Comparison of ENCODE assay signal across 26 cellular contexts in the genomic region with DNA sequence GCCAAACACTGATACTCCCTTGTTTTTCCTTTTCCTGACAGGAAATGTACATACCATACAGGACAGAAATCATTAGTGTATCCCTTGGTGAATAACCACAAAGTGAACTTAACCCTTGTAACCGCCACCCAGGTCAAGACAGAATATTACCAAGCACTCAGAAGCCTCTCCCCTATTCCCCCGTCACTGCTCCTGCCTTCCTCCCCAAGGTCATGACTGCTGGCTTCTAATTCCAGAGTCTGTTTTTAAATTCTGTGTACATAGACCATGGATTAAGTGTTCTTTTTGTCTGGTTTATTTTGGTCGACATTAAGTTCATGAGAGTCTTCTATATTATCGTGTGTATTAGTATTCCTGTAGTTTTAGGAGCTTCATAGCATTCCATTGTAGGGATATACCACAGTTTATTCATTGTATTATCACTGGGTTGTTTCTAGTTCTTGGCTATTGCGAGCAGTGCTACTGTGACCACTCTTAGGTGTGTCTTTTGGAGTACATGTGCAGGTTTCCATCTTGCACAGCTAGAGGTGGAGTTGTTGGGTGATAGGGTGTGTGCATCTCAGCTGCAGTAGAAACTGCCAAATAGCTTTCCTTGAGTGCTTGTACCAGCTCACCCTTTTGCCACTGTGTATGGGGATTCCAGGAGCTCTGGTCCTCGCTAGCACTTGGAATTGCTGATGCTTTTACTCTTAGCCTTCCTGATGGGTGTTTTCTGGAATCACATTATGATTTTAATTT. TPM values are rescaled to one million over a fixed set of nuclear protein-coding genes. Genes with fewer than 3 reads are reported as not detected.
A peak's percentile ranks its signal among the peaks of the same experiment; 100 is the strongest.
DNase-seq lines count a peak whose midpoint lies in the region; ATAC-seq, FAIRE-seq and TF ChIP-seq lines count a peak whose summit lies in the region.
"Had no signal": no experiment of that assay in that cellular context is flagged by ENCODE, and none has a peak within 500 bp of the region (broad histone marks: within the 10 kb centered on the region; RNA-seq: fewer than 3 reads in every experiment).

No MANE protein-coding gene starts in this region.

- DNase-seq in Right ventricle myocardium superior (no peak), Right ventricle myocardium inferior (ENCODE audit: missing footprints) (no peak), fibroblast of villous mesenchyme (ENCODE audit: low read depth) (peak; percentile 99), upper lobe of left lung (no peak), KG1 (lab: John Stamatoyannopoulos, UW) (no peak), frontal cortex (ENCODE audit: low spot score in 2 of 2) (no peak)
- DNase-seq: activated CD4-positive, alpha-beta T cell treated with anti-CD3 and anti-CD28 coated beads, Interleukin-2, amount 10 ng/mL, durations not matched to agents 7 days and 5 days; activated gamma-delta T cell treated with Interleukin-2 at 50 U/mL for 16 hours; cerebellar nuclear complex; effector memory CD4-positive, alpha-beta T cell; kidney; NCI-H1105 treated with DMSO at 0.1 percent for 48 hours; NCI-H2081 treated with DMSO at 0.1 percent for 48 hours; NCI-H446 treated with DMSO at 0.1 percent for 48 hours; NK-92 treated with Interleukin-12 subunit alpha and Interleukin-12 subunit beta, amount 100 ng/mL, for 24 hours; stimulated activated naive CD4-positive, alpha-beta T cell had no signal

- TF ChIP-seq POLR2A in upper lobe of left lung (IDR thresholded peaks at IDR 0.05), result no peak

- TF ChIP-seq EP300 in upper lobe of left lung (IDR thresholded peaks at IDR 0.05), result no peak

- H3K4me3 ChIP-seq in fibroblast of villous mesenchyme (ENCODE audit: low read depth, low read length) (no peak overlapping the region), mucosa of rectum (ENCODE audit: low read length in 2 of 2) (no peak overlapping the region), upper lobe of left lung (no peak overlapping the region)
- H3K4me3 ChIP-seq: BLaER1, GM23248 had no signal

- intact Hi-C loops in Right ventricle myocardium superior (cut with DNase I), result no loop called here
- intact Hi-C loops in Right ventricle myocardium inferior (cut with DNase I), result no loop called here

- H3K36me3 ChIP-seq in mucosa of rectum (ENCODE audit: control insufficient read depth in 2 of 2, insufficient read depth in 2 of 2, low read length in 2 of 2) (peaks cover 51 to 66% of the 10 kb centered on the region in 2 donors), upper lobe of left lung (peaks cover 7 to 59% (median 30%) of the 10 kb centered on the region in 4 donors)

- H3K27ac ChIP-seq in mucosa of rectum (ENCODE audit: low read depth in 2 of 2, low read length in 2 of 2), result peak overlapping the region; percentile 2 to 21
- H3K27ac ChIP-seq in upper lobe of left lung, result peak overlapping the region; percentile 39 to 83 (median 73)
- H3K27ac ChIP-seq: BLaER1, GM23248, KMS-11 had no signal

- no peaks in the 10 kb centered on the region for H3K9me3 ChIP-seq in mucosa of rectum (ENCODE audit: control insufficient read depth in 2 of 2, low read length in 2 of 2)
- H3K9me3 ChIP-seq in upper lobe of left lung, result no peaks in the 10 kb centered on the region
- H3K9me3 ChIP-seq: BLaER1 had no signal

- no peak for FAIRE-seq in frontal cortex (lab: Jason Lieb, UNC)
- FAIRE-seq: A204.1, D721Med, kidney, urothelium cell line had no signal

- peak; percentile 52 for ATAC-seq in Right ventricle myocardium superior (ENCODE audit: poor library complexity)
- no peak for ATAC-seq in Right ventricle myocardium inferior
- ATAC-seq in upper lobe of left lung (ENCODE audit: low FRiP score in 2 of 2), result no peak
- ATAC-seq in GM19455 (IDR thresholded peaks at IDR 0.05; ENCODE audit: unreplicated experiment), result no peak

- H3K9ac ChIP-seq in mucosa of rectum (ENCODE audit: low read depth in 1 of 2, low read length in 2 of 2), result no peak overlapping the region
- H3K9ac ChIP-seq: BLaER1, GM23248, KMS-11 had no signal

- H3K4me1 ChIP-seq in mucosa of rectum (ENCODE audit: control insufficient read depth in 2 of 2, insufficient read depth in 2 of 2, low read length in 2 of 2) (no peaks in the 10 kb centered on the region), upper lobe of left lung (peaks cover 25 to 39% (median 29%) of the 10 kb centered on the region in 4 donors)
- H3K4me1 ChIP-seq: BLaER1 had no signal

- 77 to 88% methylated on average over 6 of the region's 6 CpGs for WGBS in upper lobe of left lung, 2 donors

- TF ChIP-seq CTCF in fibroblast of villous mesenchyme (IDR thresholded peaks at IDR 0.05; ENCODE audit: insufficient read depth, low read depth, low read length), result no peak
- no peak for TF ChIP-seq CTCF in upper lobe of left lung (IDR thresholded peaks at IDR 0.05)

- H3K27me3 ChIP-seq in mucosa of rectum (ENCODE audit: control insufficient read depth in 2 of 2, insufficient read depth in 2 of 2, low read length in 2 of 2), result no peaks in the 10 kb centered on the region
- no peaks in the 10 kb centered on the region for H3K27me3 ChIP-seq in upper lobe of left lung
- H3K27me3 ChIP-seq: BLaER1 had no signal

RNA-seq across cellular contexts. Expression of gene HTT, which starts 37.9 kb away (rescaled TPM):
- 23.9 TPM for total RNA-seq in Right ventricle myocardium superior
- total RNA-seq in Right ventricle myocardium inferior, result 24.2 TPM
- 60.6 and 65.2 TPM in 2 replicates for total RNA-seq in fibroblast of villous mesenchyme
- 100 to 1,000 TPM in 2 of 6 donors, 10 to 100 TPM in 4; 55.4 to 170 (median 81.5) TPM for total RNA-seq in upper lobe of left lung
- total RNA-seq in frontal cortex, result 50.1 TPM

RNA-seq across cellular contexts. Expression of gene HTT-AS, which starts 38.1 kb away (rescaled TPM):
- total RNA-seq in Right ventricle myocardium superior, result not detected
- total RNA-seq in Right ventricle myocardium inferior, result not detected
- not detected in 2 replicates for total RNA-seq in fibroblast of villous mesenchyme
- total RNA-seq in upper lobe of left lung, result not detected
- total RNA-seq in frontal cortex, result not detected
- total RNA-seq: activated CD4-positive, alpha-beta T cell treated with anti-CD3 and anti-CD28 coated beads, Interleukin-2, amount 10 ng/mL, durations not matched to agents 7 days and 5 days; GM23248; kidney; renal cortical epithelial cell; RPMI7951 had no signal
